In the genomic region with DNA sequence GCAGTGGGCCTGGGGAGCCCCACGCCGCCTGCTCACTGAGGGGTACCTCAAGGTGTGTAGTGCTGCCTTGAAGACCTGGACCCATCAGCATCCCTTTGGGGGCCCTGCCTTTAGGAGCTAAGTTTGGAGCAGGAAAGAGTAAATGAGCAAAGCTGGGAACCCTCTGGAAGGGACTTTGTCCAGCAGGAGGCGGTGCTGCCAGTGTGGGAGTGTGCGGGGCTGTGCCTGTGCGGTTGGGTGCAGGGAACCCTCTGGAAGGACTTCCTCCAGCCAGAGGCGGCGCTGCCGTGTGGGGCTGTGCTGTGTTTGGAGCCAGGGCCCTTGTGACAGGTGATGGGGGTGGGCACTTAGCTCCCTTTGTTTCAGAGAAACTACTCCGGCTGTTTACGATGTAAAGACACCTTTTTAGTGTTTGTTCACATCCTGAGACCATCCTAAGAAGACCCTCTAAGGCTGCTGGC, we compare ENCODE assay signal across 13 cellular contexts. TPM values are rescaled to one million over a fixed set of nuclear protein-coding genes. Genes with fewer than 3 reads are reported as not detected.
A peak's percentile ranks its signal among the peaks of the same experiment; 100 is the strongest.
DNase-seq lines count a peak whose midpoint lies in the region; ATAC-seq and TF ChIP-seq lines count a peak whose summit lies in the region.
"Had no signal": no experiment of that assay in that cellular context is flagged by ENCODE, and none has a peak within 500 bp of the region (broad histone marks: within the 10 kb centered on the region; RNA-seq: fewer than 3 reads in every experiment).

No MANE protein-coding gene starts in this region.

- no peaks in the 10 kb centered on the region for H3K9me3 ChIP-seq in right lobe of liver

- H3K27me3 ChIP-seq in right lobe of liver = no peaks in the 10 kb centered on the region

- no peaks in the 10 kb centered on the region for H3K4me1 ChIP-seq in right lobe of liver

- H3K36me3 ChIP-seq in right lobe of liver = peaks cover 0 to 3% (median 0%) of the 10 kb centered on the region in 4 donors

- 75% methylated on average over 4 of the region's 10 CpGs for WGBS in right lobe of liver (ENCODE audit: insufficient coverage, low coverage, low lambda C conversion rate, missing lambda C conversion rate)

- peak; percentile 20 to 71 (median 34) for ATAC-seq in right lobe of liver

- H3K27ac Mint-ChIP-seq in CD14-positive monocyte (peak overlapping the region in 1 of 7 donors; percentile 18), HFFc6 (no peak overlapping the region)

- H3K4me1 Mint-ChIP-seq in CD14-positive monocyte = no peaks in the 10 kb centered on the region
- H3K4me1 Mint-ChIP-seq in HFFc6 (ENCODE audit: low read depth) = peaks cover 9% of the 10 kb centered on the region
- H3K4me1 Mint-ChIP-seq: CD4-positive, alpha-beta memory T cell had no signal

- peak; percentile 25 for TF ChIP-seq CTCF in CD14-positive monocyte (IDR thresholded peaks at IDR 0.05)
- TF ChIP-seq CTCF in HFFc6 (IDR thresholded peaks at IDR 0.05) = peak; percentile 56
- peak; percentile 21 for TF ChIP-seq CTCF in choroid plexus epithelial cell (conservative IDR thresholded peaks at IDR 0.05; ENCODE audit: low read depth, low read length)
- peak in 3 of 4 donors; percentile 6 to 36 (median 12) for TF ChIP-seq CTCF in right lobe of liver (IDR thresholded peaks at IDR 0.05)

- H3K4me3 ChIP-seq in choroid plexus epithelial cell (ENCODE audit: low read depth, low read length) (no peak overlapping the region), right lobe of liver (no peak overlapping the region)

- H3K9me3 Mint-ChIP-seq in CD14-positive monocyte (peaks cover 0 to 2% (median 0%) of the 10 kb centered on the region in 7 donors), HFFc6 (no peaks in the 10 kb centered on the region)

- H3K27ac ChIP-seq in right lobe of liver = no peak overlapping the region

- no peak for TF ChIP-seq POLR2A in right lobe of liver (IDR thresholded peaks at IDR 0.05)

- H3K36me3 Mint-ChIP-seq in CD14-positive monocyte (peaks cover 3 to 19% of the 10 kb centered on the region in 2 donors), HFFc6 (ENCODE audit: low read depth) (peaks cover 10% of the 10 kb centered on the region)

- H3K4me3 Mint-ChIP-seq in CD14-positive monocyte (no peak overlapping the region), HFFc6 (no peak overlapping the region)
- H3K4me3 Mint-ChIP-seq: CD4-positive, alpha-beta memory T cell had no signal

- peaks cover 0 to 7% (median 0%) of the 10 kb centered on the region in 3 donors for H3K27me3 Mint-ChIP-seq in CD14-positive monocyte (ENCODE audit: low read depth in 3 of 3)
- H3K27me3 Mint-ChIP-seq in HFFc6 (ENCODE audit: insufficient read depth) = no peaks in the 10 kb centered on the region; the same call in 1 of the 2 replicates
- H3K27me3 Mint-ChIP-seq: CD4-positive, alpha-beta memory T cell had no signal

- DNase-seq in CD14-positive monocyte (ENCODE audit: low spot score) = no peak
- no peak for DNase-seq in HFFc6
- DNase-seq in choroid plexus epithelial cell (ENCODE audit: low read depth) = no peak
- DNase-seq in right lobe of liver = peak in 2 of 3 donors; percentile 39 to 51
- no peak for DNase-seq in NCI-H128 (lab: John Stamatoyannopoulos, UW; ENCODE audit: unreplicated experiment)
- no peak for DNase-seq in superior temporal gyrus (ENCODE audit: extremely low spot score)
- DNase-seq in NCI-H2171 (lab: John Stamatoyannopoulos, UW) = no peak
- no peak for DNase-seq in H4 (ENCODE audit: low spot score)
- DNase-seq: activated CD4-positive, alpha-beta T cell treated with anti-CD3 and anti-CD28 coated beads for 48 hours; activated naive CD4-positive, alpha-beta T cell treated with anti-CD3 and anti-CD28 coated beads, Interleukin-2, amount 50 U/mL, for 16 hours; CD4-positive, alpha-beta memory T cell; GF-D8; SW 1271 had no signal

- intact Hi-C loops in CD14-positive monocyte (cut with micrococcal nuclease) (no loop called here), right lobe of liver (cut with DNase I) (no loop called here)

RNA-seq across cellular contexts. Expression of gene RGS12, which starts 25.8 kb away (rescaled TPM):
- 1 to 10 TPM in 1 of 2 donors, under 1 TPM in 1; 0.75 to 2.7 TPM for polyA plus RNA-seq in CD14-positive monocyte
- total RNA-seq in HFFc6 (2021; fragmentation: NEBNext Ultra II Directional; extraction: Animal tissue kit (Norgen Biotek cat#: 25700)) = 10 to 100 TPM in 4 of 6 experiments, 1 to 10 TPM in 2; 8.5 to 15.2 (median 12.1) TPM
- total RNA-seq in right lobe of liver = 10 to 100 TPM; 15.0 to 29.6 (median 22.1) TPM
- 13.6 and 16.6 TPM in 2 replicates for total RNA-seq in H4 (2014; rRNA removed; shearing (Covaris generic))

Comparison
In these comparisons a context has a peak if more than half of its experiments do, and no peak if none do; other contexts are left out.
1. DNase-seq: peak in right lobe of liver (2 of 3); none in CD14-positive monocyte (single experiment), HFFc6 (single experiment), choroid plexus epithelial cell (single experiment), NCI-H128 (single experiment), superior temporal gyrus (single experiment), NCI-H2171 (single experiment) and H4 (single experiment).
2. Peak in every context shown above with its lines, with median percentiles within 50 percentile points of each other: CTCF ChIP-seq.